In genomic region chr10:3171488-3171887, GRCh38 we compare ENCODE assay signal across 8 cellular contexts. TPM values are rescaled to one million over a fixed set of nuclear protein-coding genes. Genes with fewer than 3 reads are reported as not detected.
DNase-seq lines count a peak whose midpoint lies in the region; ATAC-seq and TF ChIP-seq lines count a peak whose summit lies in the region.
"Not testable (repeated sequence)": the region's sequence is repeated elsewhere in the genome, so short reads cannot be mapped to it uniquely, and the experiment has no call there.

No MANE protein-coding gene starts in this region.

- H3K27me3 ChIP-seq in BE2C; HL-60 (ENCODE audit: insufficient read depth, poor library complexity, severe bottlenecking); SK-N-SH (ENCODE audit: insufficient read depth); ectodermal cell (ENCODE audit: control insufficient read depth, insufficient read depth, low read length, poor library complexity, severe bottlenecking); right cardiac atrium (ENCODE audit: control insufficient read depth, insufficient read depth): not testable (repeated sequence)

- not testable (repeated sequence) for H2AFZ ChIP-seq in SK-N-SH (ENCODE audit: low read depth)

- not testable (repeated sequence) for H3K9me2 ChIP-seq in SK-N-SH

- H3K4me3 Mint-ChIP-seq in activated naive CD4-positive, alpha-beta T cell treated with anti-CD3 and anti-CD28 coated beads, Interleukin-2, amount 50 U/mL, for 24 hours: peak overlapping the region; percentile 93
- peak overlapping the region; percentile 89 for H3K4me3 Mint-ChIP-seq in natural killer cell
- H3K4me3 Mint-ChIP-seq in stimulated activated memory B cell treated with anti-CD40 and anti-IgM and Interleukin-4, amounts not matched to agents 10 μg/mL and 1 μg/mL and 100 μg/mL, for 72 hours: peak overlapping the region; percentile 85

- H3K36me3 ChIP-seq in BE2C; ectodermal cell (ENCODE audit: control insufficient read depth, insufficient read depth, low read length): not testable (repeated sequence)
- H3K36me3 ChIP-seq in SK-N-SH (replicated peaks in 1 of 2; ENCODE audit: control insufficient read depth in 1 of 2, insufficient read depth in 2 of 2, low read length in 1 of 2): peaks cover 28 to 35% of the 10 kb centered on the region in 2 experiments

- not testable (repeated sequence) for ATAC-seq in right cardiac atrium; natural killer cell; stimulated activated memory B cell treated with anti-CD40 and anti-IgM and Interleukin-4, amounts not matched to agents 10 μg/mL and 1 μg/mL and 100 μg/mL, for 72 hours

- not testable (repeated sequence) for TF ChIP-seq RAD21 in SK-N-SH (IDR thresholded peaks at IDR 0.05; ENCODE audit: low read length)

- not testable (repeated sequence) for H3K27me3 Mint-ChIP-seq in activated naive CD4-positive, alpha-beta T cell treated with anti-CD3 and anti-CD28 coated beads, Interleukin-2, amount 50 U/mL, for 24 hours; natural killer cell (ENCODE audit: low read depth in 2 of 2); stimulated activated memory B cell treated with anti-CD40 and anti-IgM and Interleukin-4, amounts not matched to agents 10 μg/mL and 1 μg/mL and 100 μg/mL, for 72 hours

- H3K36me3 Mint-ChIP-seq in activated naive CD4-positive, alpha-beta T cell treated with anti-CD3 and anti-CD28 coated beads, Interleukin-2, amount 50 U/mL, for 24 hours: peaks cover 10% of the 10 kb centered on the region
- H3K36me3 Mint-ChIP-seq in natural killer cell: not testable (repeated sequence)
- H3K36me3 Mint-ChIP-seq in stimulated activated memory B cell treated with anti-CD40 and anti-IgM and Interleukin-4, amounts not matched to agents 10 μg/mL and 1 μg/mL and 100 μg/mL, for 72 hours: peaks cover 28% of the 10 kb centered on the region

- not testable (repeated sequence) for H3K27ac ChIP-seq in HL-60 (replicated peaks); ectodermal cell (ENCODE audit: insufficient read depth, low read depth, low read length, poor library complexity, severe bottlenecking); right cardiac atrium (ENCODE audit: low read length)
- H3K27ac ChIP-seq in SK-N-SH (ENCODE audit: low read depth in 2 of 2, low read length in 1 of 2): peak overlapping the region in 1 of 2 experiments; percentile 90; a peak in 2 of 4 replicates

- POLR2A ChIA-PET in SK-N-SH (lab: Yijun Ruan, JAX): not testable (repeated sequence)

- not testable (repeated sequence) for TF ChIP-seq CTCF in BE2C (IDR thresholded peaks at IDR 0.05; ENCODE audit: low read depth, low read length); HL-60 (IDR thresholded peaks at IDR 0.05; ENCODE audit: insufficient read depth, low read length); SK-N-SH (IDR thresholded peaks at IDR 0.05); natural killer cell (IDR thresholded peaks at IDR 0.05)

- not testable (repeated sequence) for H3K9me3 ChIP-seq in BE2C; SK-N-SH; ectodermal cell (ENCODE audit: control insufficient read depth, low read length); right cardiac atrium (ENCODE audit: control insufficient read depth, low read length)

- H3K27ac Mint-ChIP-seq in activated naive CD4-positive, alpha-beta T cell treated with anti-CD3 and anti-CD28 coated beads, Interleukin-2, amount 50 U/mL, for 24 hours: peak overlapping the region; percentile 93
- H3K27ac Mint-ChIP-seq in natural killer cell: peak overlapping the region; percentile 79 to 87
- H3K27ac Mint-ChIP-seq in stimulated activated memory B cell treated with anti-CD40 and anti-IgM and Interleukin-4, amounts not matched to agents 10 μg/mL and 1 μg/mL and 100 μg/mL, for 72 hours: not testable (repeated sequence)

- not testable (repeated sequence) for TF ChIP-seq EP300 in SK-N-SH (IDR thresholded peaks at IDR 0.05; ENCODE audit: borderline replicate concordance in 1 of 2, low read depth in 1 of 2, low read length in 1 of 2)

- intact Hi-C loops in right cardiac atrium (cut with DNase I); natural killer cell (cut with micrococcal nuclease): not testable (repeated sequence)

- peaks cover 12% of the 10 kb centered on the region for H3F3A ChIP-seq in SK-N-SH (replicated peaks; ENCODE audit: insufficient read depth)

- peaks cover 45% of the 10 kb centered on the region for H3K79me2 ChIP-seq in SK-N-SH (ENCODE audit: insufficient read depth)

- H3K9me3 Mint-ChIP-seq in activated naive CD4-positive, alpha-beta T cell treated with anti-CD3 and anti-CD28 coated beads, Interleukin-2, amount 50 U/mL, for 24 hours; natural killer cell; stimulated activated memory B cell treated with anti-CD40 and anti-IgM and Interleukin-4, amounts not matched to agents 10 μg/mL and 1 μg/mL and 100 μg/mL, for 72 hours: not testable (repeated sequence)

- H3K4me3 ChIP-seq in BE2C (ENCODE audit: low read depth, low read length) (peak overlapping the region; percentile 85), HL-60 (replicated peaks; ENCODE audit: insufficient read depth, low read length) (peak overlapping the region; percentile 69; the same call in 1 of the 2 replicates), SK-N-SH (ENCODE audit: low read depth in 2 of 2, low read length in 1 of 2) (peak overlapping the region; percentile 55 to 90; a peak in 3 of 4 replicates), ectodermal cell (ENCODE audit: insufficient read depth, low read depth, low read length) (peak overlapping the region; percentile 85), right cardiac atrium (ENCODE audit: low read length) (peak overlapping the region; percentile 71)

- peaks cover 26% of the 10 kb centered on the region for H3K4me1 Mint-ChIP-seq in activated naive CD4-positive, alpha-beta T cell treated with anti-CD3 and anti-CD28 coated beads, Interleukin-2, amount 50 U/mL, for 24 hours
- H3K4me1 Mint-ChIP-seq in natural killer cell: peaks cover 13 to 17% of the 10 kb centered on the region in 2 donors
- peaks cover 30% of the 10 kb centered on the region for H3K4me1 Mint-ChIP-seq in stimulated activated memory B cell treated with anti-CD40 and anti-IgM and Interleukin-4, amounts not matched to agents 10 μg/mL and 1 μg/mL and 100 μg/mL, for 72 hours

- peak overlapping the region; percentile 72 for H3K4me2 ChIP-seq in SK-N-SH

- peak overlapping the region; percentile 94 for H3K9ac ChIP-seq in SK-N-SH

- CTCF ChIA-PET in SK-N-SH (lab: Yijun Ruan, JAX): not testable (repeated sequence)

- not testable (repeated sequence) for DNase-seq in BE2C; HL-60 (ENCODE audit: low read depth in 1 of 2, low spot score in 1 of 2); SK-N-SH; natural killer cell
- DNase-seq in right cardiac atrium: peak in 1 of 3 donors; percentile 58

- not testable (repeated sequence) for H3K4me1 ChIP-seq in BE2C; SK-N-SH (ENCODE audit: control insufficient read depth in 1 of 2, insufficient read depth in 2 of 2, low read depth in 1 of 2, low read length in 1 of 2); ectodermal cell (ENCODE audit: control insufficient read depth, insufficient read depth, low read length); right cardiac atrium (ENCODE audit: control insufficient read depth, insufficient read depth, low read length)

- 88% methylated on average over 11 of the region's 11 CpGs for WGBS in SK-N-SH (ENCODE audit: low lambda C conversion rate)
- 92 to 95% methylated on average over 10 to 11 of the region's 11 CpGs for WGBS in ectodermal cell, 2 experiments
- WGBS in right cardiac atrium: 90% methylated on average over 11 of the region's 11 CpGs

- peaks cover 20% of the 10 kb centered on the region; the same call in 1 of the 2 replicates for H4K20me1 ChIP-seq in SK-N-SH (ENCODE audit: insufficient read depth)

RNA-seq across cellular contexts. Expression of gene PITRM1, which starts 1.1 kb away (rescaled TPM):
- 40.5 TPM for polyA plus RNA-seq in BE2C (2012; ENCODE audit: insufficient read depth, insufficient read length, low read depth)
- polyA plus RNA-seq in SK-N-SH (2012; rRNA removed): 45.9 and 79.6 TPM in 2 replicates
- polyA plus RNA-seq in SK-N-SH (2012; cell fraction: cytosol; rRNA removed): 46.3 and 52.8 TPM in 2 replicates
- 185 and 200 TPM in 2 replicates for polyA plus RNA-seq in SK-N-SH (2012; cell fraction: nucleus; rRNA removed)
- 51.9 TPM for polyA plus RNA-seq in ectodermal cell (2013, experiment 1 of 4)
- polyA plus RNA-seq in ectodermal cell (2013, experiment 2 of 4): 47.9 TPM
- polyA plus RNA-seq in ectodermal cell (2013, experiment 3 of 4): 44.5 TPM
- 50.6 TPM for polyA plus RNA-seq in ectodermal cell (2013, experiment 4 of 4)
- 10 to 100 TPM; 54.1 to 78.4 (median 73.3) TPM for total RNA-seq in right cardiac atrium
- 67.8 TPM for polyA plus RNA-seq in right cardiac atrium
- 10 to 100 TPM; 67.1 to 89.0 (median 70.6) TPM for total RNA-seq in natural killer cell
